ENCODE assay signal across 8 cellular contexts in genomic region chr14:35406811-35407630, GRCh38. TPM values are rescaled to one million over a fixed set of nuclear protein-coding genes. Genes with fewer than 3 reads are reported as not detected.
DNase-seq lines count a peak whose midpoint lies in the region; ATAC-seq and TF ChIP-seq lines count a peak whose summit lies in the region.

No MANE protein-coding gene starts in this region.

- peak; percentile 92 for TF ChIP-seq CTCF in AG10803 (conservative IDR thresholded peaks at IDR 0.05; ENCODE audit: low read length)
- peak; percentile 73 for TF ChIP-seq CTCF in GM12864 (IDR thresholded peaks at IDR 0.05; ENCODE audit: low read depth, low read length, missing control alignments)
- peak; percentile 69 for TF ChIP-seq CTCF in WI38 (IDR thresholded peaks at IDR 0.05; ENCODE audit: low read depth, low read length)
- peak; percentile 75 for TF ChIP-seq CTCF in glutamatergic neuron (IDR thresholded peaks at IDR 0.05; ENCODE audit: partially characterized antibody, unreplicated experiment)
- TF ChIP-seq CTCF in spleen (IDR thresholded peaks at IDR 0.05 in 8 of 11, conservative IDR thresholded peaks at IDR 0.05 in 3 of 11) = peak; percentile 75 to 93 (median 86)

- intact Hi-C loops in spleen (cut with DNase I; ENCODE audit: low total_unique reads) = loop anchor here (5.0 to 10.0 kb wide), 3 partner anchors 72 to 175 kb away; no protein-coding TSS in a partner anchor

- peaks cover 6% of the 10 kb centered on the region for H3K9me3 Mint-ChIP-seq in glutamatergic neuron (ENCODE audit: unreplicated experiment)

- peak overlapping the region in 4 of 8 donors; percentile 99 to 100 (median 100) for H3K27ac ChIP-seq in spleen

- WGBS in spleen, 5 donors = 35 to 45% (median 40%) methylated on average over 4 of the region's 4 CpGs

- no peaks in the 10 kb centered on the region for H3K36me3 Mint-ChIP-seq in glutamatergic neuron (ENCODE audit: unreplicated experiment)

- DNase-seq in AG10803 (ENCODE audit: low read depth) (peak; percentile 74), GM12864 (ENCODE audit: low read depth) (no peak), NCI-H2107 treated with DMSO at 0.1 percent for 48 hours (lab: John Stamatoyannopoulos, UW; ENCODE audit: unreplicated experiment) (peak; percentile 91), glutamatergic neuron (no peak), spleen (no peak)
- DNase-seq in activated CD8-positive, alpha-beta memory T cell treated with anti-CD3 and anti-CD28 coated beads, Interleukin-2, amount 50 U/mL, for 4 hours = no peak

- no peak for TF ChIP-seq POLR2A in spleen (IDR thresholded peaks at IDR 0.05)

- H3K4me3 ChIP-seq in AG10803 (ENCODE audit: low read length) (no peak overlapping the region), GM12864 (ENCODE audit: low read depth, low read length) (no peak overlapping the region), WI38 (ENCODE audit: low read depth, low read length) (no peak overlapping the region), spleen (peak overlapping the region in 1 of 8 donors; percentile 95)

- peaks cover 14% of the 10 kb centered on the region for H3K4me1 Mint-ChIP-seq in glutamatergic neuron (ENCODE audit: low read depth, unreplicated experiment)

- peaks cover 3 to 17% (median 16%) of the 10 kb centered on the region in 6 donors for H3K36me3 ChIP-seq in spleen

- no peaks in the 10 kb centered on the region for H3K27me3 ChIP-seq in spleen (replicated peaks in 1 of 7)

- no peaks in the 10 kb centered on the region for H3K9me3 ChIP-seq in spleen

- ATAC-seq in GM18858 (IDR thresholded peaks at IDR 0.05; ENCODE audit: unreplicated experiment) = no peak

- peaks cover 24 to 52% (median 37%) of the 10 kb centered on the region in 6 donors for H3K4me1 ChIP-seq in spleen

- H3K4me3 Mint-ChIP-seq in glutamatergic neuron (ENCODE audit: unreplicated experiment) = no peak overlapping the region

- no peak overlapping the region for H3K27ac Mint-ChIP-seq in glutamatergic neuron (ENCODE audit: unreplicated experiment)

- H3K27me3 Mint-ChIP-seq in glutamatergic neuron (ENCODE audit: unreplicated experiment) = peaks cover 9% of the 10 kb centered on the region

RNA-seq across cellular contexts. Expression of gene NFKBIA, which starts 2.5 kb away (rescaled TPM):
- total RNA-seq in glutamatergic neuron (ENCODE audit: unreplicated experiment) (20.1 TPM), spleen (100 to 1,000 TPM; 250 to 482 (median 319) TPM)
- polyA plus RNA-seq in spleen = 100 to 1,000 TPM; 107 to 225 (median 149) TPM

Comparison
In these comparisons a context has a peak if more than half of its experiments do, and no peak if none do; other contexts are left out.
1. DNase-seq: peak in AG10803 (single experiment) and NCI-H2107 treated with DMSO at 0.1 percent for 48 hours (single experiment); none in GM12864 (single experiment), glutamatergic neuron (single experiment), spleen (single experiment) and activated CD8-positive, alpha-beta memory T cell treated with anti-CD3 and anti-CD28 coated beads, Interleukin-2, amount 50 U/mL, for 4 hours (single experiment).
2. RNA of gene NFKBIA, which starts 2.5 kb away (total RNA-seq): 250 to 482 TPM in spleen; 20.1 TPM in glutamatergic neuron (single experiment); every median in the first group is over 10 times any median in the second.
3. Peak in every context shown above with its lines, with median percentiles within 50 percentile points of each other: CTCF ChIP-seq.